16 cellular contexts compared by ENCODE assay signal in the genomic region with DNA sequence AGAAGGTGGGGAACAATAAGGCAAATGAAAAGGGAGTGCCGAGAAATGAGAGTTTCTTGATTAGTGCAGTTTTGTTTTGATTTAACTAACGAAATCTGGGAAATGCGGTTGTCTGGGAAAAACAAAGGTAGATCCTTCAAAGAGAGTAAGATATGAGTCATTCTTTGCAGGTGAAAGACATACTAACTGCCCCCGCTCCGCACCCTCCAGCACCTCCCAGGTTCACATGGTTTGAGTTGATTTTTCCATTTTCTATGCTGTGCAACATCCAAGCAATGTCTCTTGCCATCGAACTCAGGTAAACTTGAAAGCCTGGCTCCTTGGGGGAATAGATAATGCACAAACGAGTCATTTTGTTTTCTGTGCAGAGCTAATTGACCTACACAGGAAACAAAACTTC.
"Had no signal": no experiment of that assay in that cellular context is flagged by ENCODE, and none has a peak within 500 bp of the region (broad histone marks: within the 10 kb centered on the region; RNA-seq: fewer than 3 reads in every experiment).

No MANE protein-coding gene starts in this region.

- H3K27ac Mint-ChIP-seq: memory B cell; naive thymus-derived CD8-positive, alpha-beta T cell; stimulated activated memory B cell treated with anti-CD40 and anti-IgM and Interleukin-4, amounts not matched to agents 10 μg/mL and 1 μg/mL and 100 μg/mL, for 72 hours had no signal

- H3K4me1 Mint-ChIP-seq: stimulated activated memory B cell treated with anti-CD40 and anti-IgM and Interleukin-4, amounts not matched to agents 10 μg/mL and 1 μg/mL and 100 μg/mL, for 72 hours had no signal

- H3K27me3 Mint-ChIP-seq: memory B cell had no signal

- H3K9me3 Mint-ChIP-seq: memory B cell; naive thymus-derived CD8-positive, alpha-beta T cell; stimulated activated memory B cell treated with anti-CD40 and anti-IgM and Interleukin-4, amounts not matched to agents 10 μg/mL and 1 μg/mL and 100 μg/mL, for 72 hours had no signal

- H3K4me1 ChIP-seq: colonic mucosa, esophagus squamous epithelium, tibial nerve, vagina had no signal

- ATAC-seq: left ventricle myocardium superior; naive thymus-derived CD8-positive, alpha-beta T cell; stimulated activated memory B cell treated with anti-CD40 and anti-IgM and Interleukin-4, amounts not matched to agents 10 μg/mL and 1 μg/mL and 100 μg/mL, for 72 hours had no signal

- H3K4me3 Mint-ChIP-seq: memory B cell; naive thymus-derived CD8-positive, alpha-beta T cell; stimulated activated memory B cell treated with anti-CD40 and anti-IgM and Interleukin-4, amounts not matched to agents 10 μg/mL and 1 μg/mL and 100 μg/mL, for 72 hours had no signal

- H3K36me3 ChIP-seq: colonic mucosa, esophagus squamous epithelium, tibial nerve, vagina had no signal

- H3K27ac ChIP-seq: colonic mucosa, esophagus squamous epithelium, tibial nerve, vagina had no signal

- H3K9me3 ChIP-seq: colonic mucosa, esophagus squamous epithelium, tibial nerve, vagina had no signal

- H3K36me3 Mint-ChIP-seq: memory B cell; stimulated activated memory B cell treated with anti-CD40 and anti-IgM and Interleukin-4, amounts not matched to agents 10 μg/mL and 1 μg/mL and 100 μg/mL, for 72 hours had no signal

- DNase-seq: activated CD4-positive, CD25-positive, alpha-beta regulatory T cell; activated gamma-delta T cell treated with Interleukin-2 at 50 U/mL for 16 hours; activated T-cell treated with anti-CD3 and anti-CD28 coated beads, Interleukin-2, amount 50 U/mL, for 48 hours; caudate nucleus; colonic mucosa; esophagus squamous epithelium; glutamatergic neuron; hypothalamus; kidney glomerular epithelial cell; left ventricle myocardium superior; naive thymus-derived CD8-positive, alpha-beta T cell; SW 1271 had no signal

- H3K4me3 ChIP-seq: colonic mucosa, esophagus squamous epithelium, tibial nerve, vagina had no signal

- H3K27me3 ChIP-seq: colonic mucosa, esophagus squamous epithelium, tibial nerve, vagina had no signal
